18 cellular contexts compared by ENCODE assay signal in genomic region chr18:79479114-79479760, GRCh38.
A peak's percentile ranks its signal among the peaks of the same experiment; 100 is the strongest.
DNase-seq lines count a peak whose midpoint lies in the region; ATAC-seq and TF ChIP-seq lines count a peak whose summit lies in the region.
"Had no signal": no experiment of that assay in that cellular context is flagged by ENCODE, and none has a peak within 500 bp of the region (broad histone marks: within the 10 kb centered on the region; RNA-seq: fewer than 3 reads in every experiment).

No MANE protein-coding gene starts in this region.

- H3K4me1 ChIP-seq in RWPE2 (ENCODE audit: insufficient read depth, poor library complexity, severe bottlenecking) (no peaks in the 10 kb centered on the region), right cardiac atrium (ENCODE audit: control insufficient read depth, insufficient read depth, low read length) (no peaks in the 10 kb centered on the region), sigmoid colon (peaks cover 0 to 5% (median 2%) of the 10 kb centered on the region in 4 donors)
- H3K4me1 ChIP-seq: Caco-2, stomach had no signal

- peaks cover 17% of the 10 kb centered on the region for H3K4me1 Mint-ChIP-seq in activated T-cell treated with anti-CD3 and anti-CD28 coated beads, Interleukin-2, amount 50 U/mL, for 24 hours (ENCODE audit: low read depth)
- H3K4me1 Mint-ChIP-seq in activated T-cell treated with anti-CD3 and anti-CD28 coated beads, Interleukin-2, amount 50 U/mL, for 4 hours (ENCODE audit: low read depth) = peaks cover 8% of the 10 kb centered on the region

- H3K9me3 ChIP-seq in RWPE2 (ENCODE audit: severe bottlenecking) = no peaks in the 10 kb centered on the region
- H3K9me3 ChIP-seq in right cardiac atrium (ENCODE audit: control insufficient read depth, low read length) = no peaks in the 10 kb centered on the region
- H3K9me3 ChIP-seq in sigmoid colon = no peaks in the 10 kb centered on the region
- H3K9me3 ChIP-seq: Caco-2, stomach had no signal

- H3K27ac Mint-ChIP-seq in activated T-cell treated with anti-CD3 and anti-CD28 coated beads, Interleukin-2, amount 50 U/mL, for 24 hours = peak overlapping the region; percentile 68
- H3K27ac Mint-ChIP-seq: dendritic cell treated with granulocyte-macrophage colony-stimulating factor and Interleukin-4, amounts not matched to agents 40 ng/mL and 50 ng/mL, for 4 days had no signal

- TF ChIP-seq POLR2A in sigmoid colon (IDR thresholded peaks at IDR 0.05) = no peak

- no peak for TF ChIP-seq CTCF in RWPE2 (IDR thresholded peaks at IDR 0.05; ENCODE audit: poor library complexity, severe bottlenecking)
- TF ChIP-seq CTCF in sigmoid colon (IDR thresholded peaks at IDR 0.05) = no peak

- H3K27me3 Mint-ChIP-seq in activated T-cell treated with anti-CD3 and anti-CD28 coated beads, Interleukin-2, amount 50 U/mL, for 24 hours = no peaks in the 10 kb centered on the region
- no peaks in the 10 kb centered on the region for H3K27me3 Mint-ChIP-seq in activated T-cell treated with anti-CD3 and anti-CD28 coated beads, Interleukin-2, amount 50 U/mL, for 4 hours (ENCODE audit: low read depth)
- H3K27me3 Mint-ChIP-seq: dendritic cell treated with granulocyte-macrophage colony-stimulating factor and Interleukin-4, amounts not matched to agents 40 ng/mL and 50 ng/mL, for 4 days had no signal

- no peak for TF ChIP-seq EP300 in sigmoid colon (IDR thresholded peaks at IDR 0.05)

- no peaks in the 10 kb centered on the region for H3K9me3 Mint-ChIP-seq in activated T-cell treated with anti-CD3 and anti-CD28 coated beads, Interleukin-2, amount 50 U/mL, for 24 hours
- no peaks in the 10 kb centered on the region for H3K9me3 Mint-ChIP-seq in activated T-cell treated with anti-CD3 and anti-CD28 coated beads, Interleukin-2, amount 50 U/mL, for 4 hours
- H3K9me3 Mint-ChIP-seq: dendritic cell treated with granulocyte-macrophage colony-stimulating factor and Interleukin-4, amounts not matched to agents 40 ng/mL and 50 ng/mL, for 4 days had no signal

- intact Hi-C loops in right cardiac atrium (cut with DNase I) = no loop called here
- intact Hi-C loops in sigmoid colon (cut with DNase I) = no loop called here

- H3K27me3 ChIP-seq in RWPE2 (ENCODE audit: insufficient read depth, poor library complexity, severe bottlenecking) = no peaks in the 10 kb centered on the region
- H3K27me3 ChIP-seq in right cardiac atrium (ENCODE audit: control insufficient read depth, insufficient read depth) = no peaks in the 10 kb centered on the region
- H3K27me3 ChIP-seq in sigmoid colon = no peaks in the 10 kb centered on the region
- H3K27me3 ChIP-seq: brain microvascular endothelial cell, stomach had no signal

- H3K36me3 ChIP-seq in RWPE2 (ENCODE audit: low read depth) (no peaks in the 10 kb centered on the region), sigmoid colon (peaks cover 0 to 15% (median 0%) of the 10 kb centered on the region in 4 donors)
- H3K36me3 ChIP-seq: brain microvascular endothelial cell had no signal

- H3K36me3 Mint-ChIP-seq in activated T-cell treated with anti-CD3 and anti-CD28 coated beads, Interleukin-2, amount 50 U/mL, for 24 hours (ENCODE audit: low read depth) = peaks cover 37% of the 10 kb centered on the region
- H3K36me3 Mint-ChIP-seq in activated T-cell treated with anti-CD3 and anti-CD28 coated beads, Interleukin-2, amount 50 U/mL, for 4 hours (ENCODE audit: insufficient read depth) = peaks cover 10% of the 10 kb centered on the region

- ATAC-seq in activated T-cell treated with anti-CD3 and anti-CD28 coated beads, Interleukin-2, amount 50 U/mL, for 4 hours = no peak
- ATAC-seq in RWPE2 (ENCODE audit: low read depth) = peak; percentile 14; the same call in 1 of the 3 replicates
- no peak for ATAC-seq in right cardiac atrium
- no peak for ATAC-seq in HG03280 (IDR thresholded peaks at IDR 0.05; ENCODE audit: unreplicated experiment)

- WGBS in right cardiac atrium = 91% methylated on average over 25 of the region's 25 CpGs
- 85 to 89% methylated on average over 25 of the region's 25 CpGs for WGBS in sigmoid colon, 2 donors

- H3K4me3 Mint-ChIP-seq in activated T-cell treated with anti-CD3 and anti-CD28 coated beads, Interleukin-2, amount 50 U/mL, for 24 hours = no peak overlapping the region
- no peak overlapping the region for H3K4me3 Mint-ChIP-seq in activated T-cell treated with anti-CD3 and anti-CD28 coated beads, Interleukin-2, amount 50 U/mL, for 4 hours
- H3K4me3 Mint-ChIP-seq: dendritic cell treated with granulocyte-macrophage colony-stimulating factor and Interleukin-4, amounts not matched to agents 40 ng/mL and 50 ng/mL, for 4 days had no signal

- DNase-seq in activated T-cell treated with anti-CD3 and anti-CD28 coated beads, Interleukin-2, amount 50 U/mL, for 24 hours = no peak
- DNase-seq in activated T-cell treated with anti-CD3 and anti-CD28 coated beads, Interleukin-2, amount 50 U/mL, for 4 hours = no peak
- DNase-seq in RWPE2 (ENCODE audit: low spot score) (peak; percentile 39), right cardiac atrium (peak; percentile 7 to 49 (median 14)), sigmoid colon (peak; percentile 17), hepatic stellate cell (ENCODE audit: low spot score) (no peak), NCI-H1105 (lab: John Stamatoyannopoulos, UW) (no peak)
- DNase-seq: activated gamma-delta T cell, brain microvascular endothelial cell, Caco-2, Kasumi-1, NCI-H1105 treated with DMSO at 0.1 percent for 48 hours, NCI-H2171 treated with DMSO at 0.1 percent for 48 hours, NCI-H774, stomach had no signal

- H3K4me3 ChIP-seq in RWPE2 (ENCODE audit: severe bottlenecking) = no peak overlapping the region
- no peak overlapping the region for H3K4me3 ChIP-seq in right cardiac atrium (ENCODE audit: low read length)
- H3K4me3 ChIP-seq in sigmoid colon = no peak overlapping the region
- H3K4me3 ChIP-seq: lung, stomach had no signal

- H3K27ac ChIP-seq in RWPE2 (ENCODE audit: poor library complexity, severe bottlenecking) = no peak overlapping the region
- H3K27ac ChIP-seq in right cardiac atrium (ENCODE audit: low read length) = no peak overlapping the region
- H3K27ac ChIP-seq in sigmoid colon = no peak overlapping the region
- H3K27ac ChIP-seq: brain microvascular endothelial cell, stomach had no signal

Comparison
In these comparisons a context has a peak if more than half of its experiments do, and no peak if none do; other contexts are left out.
1. DNase-seq: peak in RWPE2 (single experiment), right cardiac atrium (3 of 3) and sigmoid colon (single experiment); none in activated T-cell treated with anti-CD3 and anti-CD28 coated beads, Interleukin-2, amount 50 U/mL, for 24 hours (single experiment), activated T-cell treated with anti-CD3 and anti-CD28 coated beads, Interleukin-2, amount 50 U/mL, for 4 hours (single experiment), hepatic stellate cell (single experiment) and NCI-H1105 (single experiment).